Comparison of ENCODE assay signal across 23 cellular contexts in the genomic region with DNA sequence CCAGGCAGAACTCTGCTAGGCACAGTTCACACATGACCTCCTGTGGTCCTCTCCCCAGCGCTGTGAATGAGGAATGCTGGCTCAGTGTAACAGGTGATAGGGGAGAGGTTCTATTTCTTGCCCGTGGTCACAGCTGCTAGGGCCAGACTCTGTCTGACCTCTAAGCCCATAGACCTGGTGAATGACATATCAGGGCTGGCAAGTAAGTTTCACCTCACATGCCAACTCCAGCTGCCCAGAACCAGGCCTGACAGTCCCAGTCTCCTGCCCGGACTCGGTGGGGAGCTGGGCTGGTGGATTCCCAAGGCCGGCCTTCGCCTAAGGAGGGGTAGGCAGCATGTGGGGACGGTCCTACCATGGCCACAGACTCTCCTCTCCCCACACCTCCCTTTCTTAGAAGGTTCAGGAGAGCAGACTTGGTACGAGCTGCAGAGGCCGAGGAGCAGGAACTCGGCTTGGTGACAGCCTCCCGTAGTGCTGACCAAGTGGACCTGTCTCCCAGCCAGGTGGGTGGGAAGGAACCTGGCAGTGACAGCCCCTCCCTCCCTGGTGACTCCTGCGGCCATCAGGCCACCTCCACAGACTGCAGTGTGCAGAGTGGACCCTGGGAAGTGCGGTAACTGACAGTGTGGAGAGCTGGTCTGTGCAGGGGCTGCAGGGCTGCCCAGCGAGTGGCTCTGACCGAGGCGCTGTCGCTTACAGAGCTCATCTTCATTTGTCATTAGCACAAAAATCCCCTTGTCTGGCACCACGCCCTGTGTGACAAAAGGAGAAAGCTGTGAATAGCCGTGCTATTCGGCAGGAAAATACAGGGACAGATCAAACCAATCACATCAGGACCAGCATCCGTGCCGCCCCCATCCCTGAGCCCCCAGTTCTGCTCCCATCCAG.
DNase-seq lines count a peak whose midpoint lies in the region; ATAC-seq and TF ChIP-seq lines count a peak whose summit lies in the region.
"Had no signal": no experiment of that assay in that cellular context is flagged by ENCODE, and none has a peak within 500 bp of the region (broad histone marks: within the 10 kb centered on the region; RNA-seq: fewer than 3 reads in every experiment).

No MANE protein-coding gene starts in this region.

- no peaks in the 10 kb centered on the region for H3K36me3 ChIP-seq in endodermal cell (ENCODE audit: control insufficient read depth, insufficient read depth, low read length)
- no peaks in the 10 kb centered on the region for H3K36me3 ChIP-seq in neuron (ENCODE audit: insufficient read depth, low read length)
- no peaks in the 10 kb centered on the region for H3K36me3 ChIP-seq in upper lobe of right lung
- H3K36me3 ChIP-seq: HAP-1, lower lobe of right lung, uterus had no signal

- H3K4me3 ChIP-seq in endodermal cell (ENCODE audit: low read length) (no peak overlapping the region), neuron (ENCODE audit: low read length) (peak overlapping the region; percentile 12), upper lobe of right lung (no peak overlapping the region)
- H3K4me3 ChIP-seq: HAP-1, lower lobe of right lung, smooth muscle cell, uterus had no signal

- no peak overlapping the region for H3K4me3 Mint-ChIP-seq in endodermal cell
- H3K4me3 Mint-ChIP-seq in T-helper 2 cell treated with Interferon-gamma antibody and Interleukin-4, amounts not matched to agents 5 μg/mL and 100 μg/mL, for 36 hours, result no peak overlapping the region
- H3K4me3 Mint-ChIP-seq: activated CD4-positive, alpha-beta memory T cell treated with anti-CD3 and anti-CD28 coated beads, Interleukin-2, amount 10 ng/mL, durations not matched to agents 7 days and 5 days; T-helper 17 cell had no signal

- ATAC-seq in Right ventricle myocardium inferior (peak; percentile 85), left cardiac atrium (no peak), upper lobe of right lung (peak; percentile 5), GM21515 (IDR thresholded peaks at IDR 0.05; ENCODE audit: unreplicated experiment) (no peak)
- ATAC-seq: lower lobe of right lung, T-helper 17 cell had no signal

- no peak for TF ChIP-seq CTCF in endodermal cell (conservative IDR thresholded peaks at IDR 0.05)
- no peak for TF ChIP-seq CTCF in upper lobe of right lung (IDR thresholded peaks at IDR 0.05)

- no peaks in the 10 kb centered on the region for H3K36me3 Mint-ChIP-seq in endodermal cell (ENCODE audit: low read depth)
- no peaks in the 10 kb centered on the region for H3K36me3 Mint-ChIP-seq in T-helper 2 cell treated with Interferon-gamma antibody and Interleukin-4, amounts not matched to agents 5 μg/mL and 100 μg/mL, for 36 hours (ENCODE audit: low read depth)

- intact Hi-C loops in Right ventricle myocardium inferior (cut with DNase I), result no loop called here
- intact Hi-C loops in left cardiac atrium (cut with DNase I), result no loop called here
- intact Hi-C loops in upper lobe of right lung (cut with DNase I), result no loop called here

- DNase-seq in Right ventricle myocardium inferior (ENCODE audit: missing footprints) (no peak), left cardiac atrium (no peak), endodermal cell (peak; percentile 68), upper lobe of right lung (no peak), mucosa of gallbladder (ENCODE audit: low spot score) (no peak)
- no peak for DNase-seq in T-helper 2 cell treated with Interferon-gamma antibody and Interleukin-4, amounts not matched to agents 5 μg/mL and 100 μg/mL, for 36 hours (ENCODE audit: low spot score)
- DNase-seq: activated CD4-positive, alpha-beta memory T cell treated with anti-CD3 and anti-CD28 coated beads, Interleukin-2, amount 10 ng/mL, durations not matched to agents 7 days and 5 days; activated CD4-positive, CD25-positive, alpha-beta regulatory T cell; activated naive CD4-positive, alpha-beta T cell treated with anti-CD3 and anti-CD28 coated beads, Interleukin-2, amount 50 U/mL, for 16 hours; DMS 273 treated with DMSO at 0.1 percent for 48 hours; GF-D8; lower lobe of right lung; MM.1S; NCI-H1694; NCI-H345; SHP77; stimulated activated CD4-positive, alpha-beta T cell treated with anti-CD3 and anti-CD28 coated beads, Interleukin-4, amount 100 ng/mL, for 1 hour; T-helper 17 cell; uterus had no signal

- no peak overlapping the region for H3K9ac ChIP-seq in endodermal cell (ENCODE audit: extremely low read depth, low read length, poor library complexity, severe bottlenecking)

- H3K9me3 ChIP-seq in endodermal cell (ENCODE audit: control insufficient read depth, low read length) (no peaks in the 10 kb centered on the region), neuron (ENCODE audit: low read length) (no peaks in the 10 kb centered on the region), upper lobe of right lung (no peaks in the 10 kb centered on the region)
- H3K9me3 ChIP-seq: lower lobe of right lung, uterus had no signal

- H3K4me1 Mint-ChIP-seq in endodermal cell, result peaks cover 28% of the 10 kb centered on the region
- H3K4me1 Mint-ChIP-seq in T-helper 2 cell treated with Interferon-gamma antibody and Interleukin-4, amounts not matched to agents 5 μg/mL and 100 μg/mL, for 36 hours (ENCODE audit: low read depth), result no peaks in the 10 kb centered on the region
- H3K4me1 Mint-ChIP-seq: activated CD4-positive, alpha-beta memory T cell treated with anti-CD3 and anti-CD28 coated beads, Interleukin-2, amount 10 ng/mL, durations not matched to agents 7 days and 5 days; T-helper 17 cell had no signal

- H3K27me3 ChIP-seq in endodermal cell (ENCODE audit: control insufficient read depth, insufficient read depth, low read length, poor library complexity, severe bottlenecking) (no peaks in the 10 kb centered on the region), neuron (ENCODE audit: insufficient read depth, low read length) (no peaks in the 10 kb centered on the region), upper lobe of right lung (peaks cover 8% of the 10 kb centered on the region)
- H3K27me3 ChIP-seq: uterus had no signal

- 64 to 72% methylated on average over 5 to 22 of the region's 22 CpGs for WGBS in endodermal cell (ENCODE audit: insufficient coverage in 1 of 2, insufficient read length in 1 of 2), 2 experiments

- no peak overlapping the region for H3K27ac Mint-ChIP-seq in endodermal cell
- no peak overlapping the region for H3K27ac Mint-ChIP-seq in T-helper 2 cell treated with Interferon-gamma antibody and Interleukin-4, amounts not matched to agents 5 μg/mL and 100 μg/mL, for 36 hours
- H3K27ac Mint-ChIP-seq: activated CD4-positive, alpha-beta memory T cell treated with anti-CD3 and anti-CD28 coated beads, Interleukin-2, amount 10 ng/mL, durations not matched to agents 7 days and 5 days; T-helper 17 cell had no signal

- no peak overlapping the region for H3K27ac ChIP-seq in endodermal cell (ENCODE audit: low read depth, low read length)
- H3K27ac ChIP-seq in upper lobe of right lung, result no peak overlapping the region
- H3K27ac ChIP-seq: lower lobe of right lung, uterus had no signal

- H3K9me3 Mint-ChIP-seq in endodermal cell, result no peaks in the 10 kb centered on the region
- H3K9me3 Mint-ChIP-seq in T-helper 2 cell treated with Interferon-gamma antibody and Interleukin-4, amounts not matched to agents 5 μg/mL and 100 μg/mL, for 36 hours, result no peaks in the 10 kb centered on the region
- H3K9me3 Mint-ChIP-seq: activated CD4-positive, alpha-beta memory T cell treated with anti-CD3 and anti-CD28 coated beads, Interleukin-2, amount 10 ng/mL, durations not matched to agents 7 days and 5 days had no signal

- H3K4me1 ChIP-seq in endodermal cell (ENCODE audit: control insufficient read depth, insufficient read depth, low read length) (no peaks in the 10 kb centered on the region), neuron (ENCODE audit: insufficient read depth, low read length) (peaks cover 20% of the 10 kb centered on the region), upper lobe of right lung (no peaks in the 10 kb centered on the region)
- H3K4me1 ChIP-seq: HAP-1, lower lobe of right lung, uterus had no signal

- peaks cover 1% of the 10 kb centered on the region for H3K27me3 Mint-ChIP-seq in endodermal cell (ENCODE audit: insufficient read depth)
- H3K27me3 Mint-ChIP-seq in T-helper 2 cell treated with Interferon-gamma antibody and Interleukin-4, amounts not matched to agents 5 μg/mL and 100 μg/mL, for 36 hours (ENCODE audit: low read depth), result no peaks in the 10 kb centered on the region
- H3K27me3 Mint-ChIP-seq: activated CD4-positive, alpha-beta memory T cell treated with anti-CD3 and anti-CD28 coated beads, Interleukin-2, amount 10 ng/mL, durations not matched to agents 7 days and 5 days had no signal

- peak overlapping the region; percentile 21 for H2AFZ ChIP-seq in neuron (ENCODE audit: low read depth, low read length)

Comparison
In these comparisons a context has a peak if more than half of its experiments do, and no peak if none do; other contexts are left out.
1. ATAC-seq: peak in Right ventricle myocardium inferior (single experiment) and upper lobe of right lung (single experiment); none in left cardiac atrium (0 of 2) and GM21515 (single experiment).